26 cellular contexts compared by ENCODE assay signal in the genomic region with DNA sequence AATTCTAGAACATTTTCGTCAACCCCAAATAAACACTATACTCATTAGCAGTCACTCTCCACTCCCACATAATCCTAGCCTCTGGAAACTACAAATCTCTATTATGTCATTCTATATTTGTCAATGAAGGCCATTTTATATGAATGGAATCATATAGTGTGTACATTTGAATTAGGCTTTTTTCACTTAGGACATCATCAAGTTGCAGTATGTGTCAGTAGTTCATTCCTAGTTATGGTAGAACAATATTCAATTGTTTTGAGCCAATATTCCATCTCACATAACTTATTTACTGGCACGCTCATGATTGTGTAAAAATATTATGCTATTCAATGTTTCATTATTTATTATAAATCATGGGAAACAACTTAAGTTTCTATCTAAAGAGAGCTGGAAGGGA.
DNase-seq lines count a peak whose midpoint lies in the region; ATAC-seq, FAIRE-seq and TF ChIP-seq lines count a peak whose summit lies in the region.
"Had no signal": no experiment of that assay in that cellular context is flagged by ENCODE, and none has a peak within 500 bp of the region (broad histone marks: within the 10 kb centered on the region; RNA-seq: fewer than 3 reads in every experiment).

No MANE protein-coding gene starts in this region.

- peak; percentile 58 for FAIRE-seq in H54 (lab: Jason Lieb, UNC)
- FAIRE-seq: A204.1, A549 had no signal

- DNase-seq in H54 (ENCODE audit: insufficient read length, low spot score) (no peak), SK-MEL-5 (ENCODE audit: low read depth, low spot score) (peak; percentile 91), HCEC 1CT (no peak)
- DNase-seq: 8988T; ACHN; AML-193; BE2C; C1 segment of cervical spinal cord; Caco-2; Calu3; CD4-positive, alpha-beta memory T cell; CD4-positive, alpha-beta T cell; CD4-positive, CD25-positive, alpha-beta regulatory T cell; CD8-positive, alpha-beta memory T cell; CD8-positive, alpha-beta T cell; COR-L47; DMS 273 treated with DMSO at 0.1 percent for 48 hours; DMS153; DMS53; DMS79; DMS79 treated with DMSO at 0.1 percent for 48 hours; DND-41; EL had no signal

- no peak for ATAC-seq in GM21825 (IDR thresholded peaks at IDR 0.05; ENCODE audit: unreplicated experiment)
- ATAC-seq: A549; CD8-positive, alpha-beta T cell had no signal

- no peak for TF ChIP-seq POLR2A in H54 (IDR thresholded peaks at IDR 0.05; ENCODE audit: low read depth, low read length)

- in situ Hi-C loops in SK-MEL-5 (cut with HindIII; ENCODE audit: low pct_unique_long_range_greater_than_20kb, low sequenced_read_pairs) = no loop called here
